In genomic region chr11:74989269-74989655, GRCh38 we compare ENCODE assay signal across 8 cellular contexts. TPM values are rescaled to one million over a fixed set of nuclear protein-coding genes. Genes with fewer than 3 reads are reported as not detected.
DNase-seq lines count a peak whose midpoint lies in the region; ATAC-seq and TF ChIP-seq lines count a peak whose summit lies in the region.

No MANE protein-coding gene starts in this region.

- H3K36me3 ChIP-seq in Caco-2 (ENCODE audit: control insufficient read depth, insufficient read depth, low read length) (0 out of 2 replicates have a peak, but pooled peaks cover 1% of the 10 kb centered on the region), H7 (replicated peaks; ENCODE audit: control insufficient read depth, insufficient read depth, low read length) (peaks cover 1% of the 10 kb centered on the region; the same call in 1 of the 2 replicates), SJSA1 (no peaks in the 10 kb centered on the region), psoas muscle (ENCODE audit: insufficient read depth in 1 of 2, low read depth in 1 of 2) (peaks cover 0 to 8% of the 10 kb centered on the region in 2 donors)

- peak overlapping the region; percentile 82 for H3K27ac Mint-ChIP-seq in Caco-2 (ENCODE audit: unreplicated experiment)

- TSS peak; percentile 47 for BruUV-seq in Caco-2 (replicated peaks; lab: Mats Ljungman, UMichigan)

- H3K4me3 ChIP-seq in Caco-2 (ENCODE audit: low read depth, low read length): peak overlapping the region; percentile 61
- peak overlapping the region; percentile 67 for H3K4me3 ChIP-seq in H7 (ENCODE audit: insufficient read depth, low read depth, low read length)
- H3K4me3 ChIP-seq in SJSA1: peak overlapping the region; percentile 63
- H3K4me3 ChIP-seq in fibroblast of mammary gland (ENCODE audit: control insufficient read depth, low read depth, low read length): peak overlapping the region; percentile 83
- peak overlapping the region; percentile 95 for H3K4me3 ChIP-seq in psoas muscle

- no peaks in the 10 kb centered on the region for H3K27me3 ChIP-seq in Caco-2 (replicated peaks; ENCODE audit: control insufficient read depth, insufficient read depth, low read length)
- H3K27me3 ChIP-seq in H7 (ENCODE audit: control insufficient read depth, insufficient read depth, low read length): no peaks in the 10 kb centered on the region
- no peaks in the 10 kb centered on the region for H3K27me3 ChIP-seq in SJSA1 (replicated peaks)
- H3K27me3 ChIP-seq in psoas muscle (ENCODE audit: insufficient read depth in 3 of 3, low read length in 2 of 3): no peaks in the 10 kb centered on the region

- no peaks in the 10 kb centered on the region for H3K27me3 Mint-ChIP-seq in Caco-2 (ENCODE audit: insufficient read depth, unreplicated experiment)

- intact Hi-C loops in Caco-2 (cut with micrococcal nuclease; ENCODE audit: unreplicated experiment) (loop anchor here (2.0 kb wide), 1 partner anchor 18 kb away; no protein-coding TSS in a partner anchor), psoas muscle (cut with DNase I) (loop anchor here (2.0 to 5.0 kb wide), 2 partner anchors 40 to 42 kb away; partner anchors contain the start of genes SPCS2 (in 2 of the 2) and XRRA1 (in 2 of the 2))

- H3K36me3 Mint-ChIP-seq in Caco-2 (ENCODE audit: insufficient read depth, unreplicated experiment): peaks cover 10% of the 10 kb centered on the region

- H3K27ac ChIP-seq in SJSA1: peak overlapping the region; percentile 67; the same call in 1 of the 2 replicates
- peak overlapping the region; percentile 93 for H3K27ac ChIP-seq in psoas muscle

- H3K9me3 Mint-ChIP-seq in Caco-2 (ENCODE audit: unreplicated experiment): no peaks in the 10 kb centered on the region

- H3K4me1 ChIP-seq in Caco-2: peaks cover 16% of the 10 kb centered on the region
- H3K4me1 ChIP-seq in SJSA1 (replicated peaks): no peaks in the 10 kb centered on the region
- peaks cover 19% of the 10 kb centered on the region for H3K4me1 ChIP-seq in psoas muscle

- peaks cover 25% of the 10 kb centered on the region for H3K4me1 Mint-ChIP-seq in Caco-2 (ENCODE audit: low read depth, unreplicated experiment)

- no peak for DNase-seq in Caco-2
- DNase-seq in H7: peak; percentile 17
- no peak for DNase-seq in SJSA1 (ENCODE audit: low read depth in 1 of 2, low spot score in 2 of 2)
- no peak for DNase-seq in fibroblast of mammary gland (ENCODE audit: low read depth)
- no peak for DNase-seq in psoas muscle
- no peak for DNase-seq in NCI-H774 (lab: John Stamatoyannopoulos, UW)

- H3K4me3 Mint-ChIP-seq in Caco-2 (ENCODE audit: unreplicated experiment): peak overlapping the region; percentile 85

- WGBS in psoas muscle, 3 donors: 6 to 8% (median 8%) methylated on average over 8 of the region's 8 CpGs

- H3K9me3 ChIP-seq in Caco-2 (no peaks in the 10 kb centered on the region), SJSA1 (replicated peaks) (no peaks in the 10 kb centered on the region), psoas muscle (no peaks in the 10 kb centered on the region)

- TF ChIP-seq CTCF in Caco-2 (IDR thresholded peaks at IDR 0.05; ENCODE audit: insufficient read depth in 1 of 2, low read depth in 1 of 2, low read length in 1 of 2, severe bottlenecking in 1 of 2, unreplicated experiment in 1 of 2) (no peak), fibroblast of mammary gland (conservative IDR thresholded peaks at IDR 0.05; ENCODE audit: control insufficient read depth, insufficient read depth, low read depth, low read length) (no peak), psoas muscle (IDR thresholded peaks at IDR 0.05) (no peak)

- CTCF ChIA-PET in Caco-2 (lab: Charles Lee): interaction anchor here (0.7 to 2.3 kb wide), 7 partner anchors 32 to 259 kb away, joined by 3 to 16 read pairs (median 6); no protein-coding TSS in a partner anchor

- ATAC-seq in psoas muscle: peak in 2 of 4 donors; percentile 7 to 21
- ATAC-seq in HG02678 (IDR thresholded peaks at IDR 0.05; ENCODE audit: unreplicated experiment): no peak
- no peak for ATAC-seq in GM19351 (IDR thresholded peaks at IDR 0.05; ENCODE audit: unreplicated experiment)

- POLR2A ChIA-PET in Caco-2 (lab: Charles Lee): interaction anchor here (0.6 to 3.0 kb wide), 4 partner anchors 32 to 1237 kb away, joined by 3 to 13 read pairs (median 4); partner anchors contain the start of genes SPCS2 and XRRA1

RNA-seq across cellular contexts. Expression of gene NEU3, which starts 0.5 kb away (rescaled TPM):
- 19.3 and 21.8 TPM in 2 replicates for total RNA-seq in Caco-2 (2022)
- 11.0 and 15.3 TPM in 2 replicates for total RNA-seq in H7 (2014; rRNA removed; shearing (Covaris generic))
- 3.2 and 5.7 TPM in 2 replicates for total RNA-seq in SJSA1 (2014; rRNA removed; shearing (Covaris generic))
- 10 to 100 TPM; 14.0 to 26.7 (median 18.0) TPM for total RNA-seq in psoas muscle
- 1 to 10 TPM; 1.8 to 9.3 (median 4.3) TPM for polyA plus RNA-seq in psoas muscle

RNA-seq across cellular contexts. Expression of gene SPCS2, which starts 40.2 kb away (rescaled TPM):
- total RNA-seq in Caco-2 (2022) (309 and 328 TPM in 2 replicates), psoas muscle (10 to 100 TPM; 51.1 to 95.1 (median 63.6) TPM)
- 17.4 and 19.1 TPM in 2 replicates for total RNA-seq in H7 (2014; rRNA removed; shearing (Covaris generic))
- total RNA-seq in SJSA1 (2014; rRNA removed; shearing (Covaris generic)): 16.3 and 22.0 TPM in 2 replicates
- 100 to 1,000 TPM in 2 of 3 donors, 10 to 100 TPM in 1; 78.9 to 132 (median 104) TPM for polyA plus RNA-seq in psoas muscle

RNA-seq across cellular contexts. Expression of gene XRRA1, which starts 40.4 kb away (rescaled TPM):
- total RNA-seq in Caco-2 (2022) (9.7 and 11.9 TPM in 2 replicates), psoas muscle (10 to 100 TPM in 1 of 4 donors, 1 to 10 TPM in 3; 5.5 to 15.1 (median 7.5) TPM)
- 11.1 and 12.1 TPM in 2 replicates for total RNA-seq in H7 (2014; rRNA removed; shearing (Covaris generic))
- total RNA-seq in SJSA1 (2014; rRNA removed; shearing (Covaris generic)): 2.2 and 3.6 TPM in 2 replicates
- 1 to 10 TPM; 3.1 to 9.3 (median 6.9) TPM for polyA plus RNA-seq in psoas muscle
